In genomic region chr14:34063470-34064164, GRCh38 we compare ENCODE assay signal across 1 cellular context.
TF ChIP-seq lines count a peak whose summit lies in the region.

No MANE protein-coding gene starts in this region.

TF ChIP-seq in HepG2, 621 proteins besides CTCF, POLR2A, EP300 and RAD21 (continued from another document and continues in another):
- TF ChIP-seq HBP1 (CRISPR knock-in tag; IDR thresholded peaks at IDR 0.05; ENCODE audit: low read depth) (peak; percentile 85; the same call in 1 of the 2 replicates), ETV5 (CRISPR knock-in tag; IDR thresholded peaks at IDR 0.05; ENCODE audit: borderline replicate concordance) (peak; percentile 53; the same call in 1 of the 2 replicates), ZSCAN25 (CRISPR knock-in tag; IDR thresholded peaks at IDR 0.05) (peak; percentile 72), ZNF7 (CRISPR knock-in tag; IDR thresholded peaks at IDR 0.05) (0 out of 2 replicates have a peak, but pooled peaks have one; percentile 17), ZNF33A (CRISPR knock-in tag; IDR thresholded peaks at IDR 0.05; ENCODE audit: borderline replicate concordance) (peak; percentile 86; the same call in 1 of the 2 replicates), SUZ12 (IDR thresholded peaks at IDR 0.05; ENCODE audit: low read depth, low read length) (no peak), SIN3A (IDR thresholded peaks at IDR 0.05; ENCODE audit: borderline replicate concordance, low read depth, low read length) (no peak), ZMYM4 (CRISPR knock-in tag; IDR thresholded peaks at IDR 0.05) (no peak), RARA (CRISPR knock-in tag; IDR thresholded peaks at IDR 0.05) (peak; percentile 72), CHD2 (IDR thresholded peaks at IDR 0.05; ENCODE audit: low read depth, low read length) (no peak), SRY (CRISPR knock-in tag; IDR thresholded peaks at IDR 0.05) (no peak; the same call in 1 of the 2 replicates), ZNF430 (CRISPR knock-in tag; IDR thresholded peaks at IDR 0.05) (no peak; the same call in 1 of the 2 replicates), HNRNPLL (IDR thresholded peaks at IDR 0.05; ENCODE audit: low read depth, low read length, poor library complexity, severe bottlenecking) (no peak), TFE3 (CRISPR knock-in tag; IDR thresholded peaks at IDR 0.05) (peak; percentile 75; the same call in 1 of the 2 replicates), SOX6 (IDR thresholded peaks at IDR 0.05) (no peak), SOX6 (CRISPR knock-in tag; IDR thresholded peaks at IDR 0.05) (0 out of 2 replicates have a peak, but pooled peaks have one; percentile 3), KDM5B (CRISPR knock-in tag; IDR thresholded peaks at IDR 0.05; ENCODE audit: borderline replicate concordance) (peak; percentile 71; the same call in 1 of the 2 replicates), ZNF839 (CRISPR knock-in tag; IDR thresholded peaks at IDR 0.05; ENCODE audit: borderline replicate concordance) (0 out of 2 replicates have a peak, but pooled peaks have one; percentile 67), ZNF605 (CRISPR knock-in tag; IDR thresholded peaks at IDR 0.05) (peak; percentile 94), ELF3 (CRISPR knock-in tag; IDR thresholded peaks at IDR 0.05) (peak; percentile 92; the same call in 1 of the 2 replicates), MIXL1 (CRISPR knock-in tag; IDR thresholded peaks at IDR 0.05) (peak; percentile 85), FOSL1 (CRISPR knock-in tag; IDR thresholded peaks at IDR 0.05; ENCODE audit: borderline replicate concordance) (no peak), KMT2B (CRISPR knock-in tag; IDR thresholded peaks at IDR 0.05) (no peak; the same call in 1 of the 2 replicates), ZNF879 (CRISPR knock-in tag; IDR thresholded peaks at IDR 0.05) (no peak), NR2F2 (IDR thresholded peaks at IDR 0.05; ENCODE audit: borderline replicate concordance, low read depth) (no peak), ZNF747 (CRISPR knock-in tag; IDR thresholded peaks at IDR 0.05; ENCODE audit: borderline replicate concordance) (0 out of 2 replicates have a peak, but pooled peaks have one; percentile 65), ZNF280D (CRISPR knock-in tag; IDR thresholded peaks at IDR 0.05) (peak; percentile 84; the same call in 1 of the 2 replicates), TBX3 (IDR thresholded peaks at IDR 0.05; ENCODE audit: borderline replicate concordance) (peak; percentile 29; the same call in 1 of the 2 replicates), ZNF784 (CRISPR knock-in tag; IDR thresholded peaks at IDR 0.05; ENCODE audit: borderline replicate concordance) (peak; percentile 70; the same call in 1 of the 2 replicates), CBX1 (IDR thresholded peaks at IDR 0.05; ENCODE audit: low read depth) (peak; percentile 90), ZNF33B (CRISPR knock-in tag; IDR thresholded peaks at IDR 0.05) (no peak), CCDC6 (CRISPR knock-in tag; IDR thresholded peaks at IDR 0.05) (no peak)
- TF ChIP-seq, protein P1, sequence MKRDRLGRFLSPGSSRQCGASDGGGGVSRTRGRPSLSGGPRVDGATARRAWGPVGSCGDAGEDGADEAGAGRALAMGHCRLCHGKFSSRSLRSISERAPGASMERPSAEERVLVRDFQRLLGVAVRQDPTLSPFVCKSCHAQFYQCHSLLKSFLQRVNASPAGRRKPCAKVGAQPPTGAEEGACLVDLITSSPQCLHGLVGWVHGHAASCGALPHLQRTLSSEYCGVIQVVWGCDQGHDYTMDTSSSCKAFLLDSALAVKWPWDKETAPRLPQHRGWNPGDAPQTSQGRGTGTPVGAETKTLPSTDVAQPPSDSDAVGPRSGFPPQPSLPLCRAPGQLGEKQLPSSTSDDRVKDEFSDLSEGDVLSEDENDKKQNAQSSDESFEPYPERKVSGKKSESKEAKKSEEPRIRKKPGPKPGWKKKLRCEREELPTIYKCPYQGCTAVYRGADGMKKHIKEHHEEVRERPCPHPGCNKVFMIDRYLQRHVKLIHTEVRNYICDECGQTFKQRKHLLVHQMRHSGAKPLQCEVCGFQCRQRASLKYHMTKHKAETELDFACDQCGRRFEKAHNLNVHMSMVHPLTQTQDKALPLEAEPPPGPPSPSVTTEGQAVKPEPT (CRISPR knock-in tag; IDR thresholded peaks at IDR 0.05; ENCODE audit: low read depth), result no peak
- TF ChIP-seq, protein P2, sequence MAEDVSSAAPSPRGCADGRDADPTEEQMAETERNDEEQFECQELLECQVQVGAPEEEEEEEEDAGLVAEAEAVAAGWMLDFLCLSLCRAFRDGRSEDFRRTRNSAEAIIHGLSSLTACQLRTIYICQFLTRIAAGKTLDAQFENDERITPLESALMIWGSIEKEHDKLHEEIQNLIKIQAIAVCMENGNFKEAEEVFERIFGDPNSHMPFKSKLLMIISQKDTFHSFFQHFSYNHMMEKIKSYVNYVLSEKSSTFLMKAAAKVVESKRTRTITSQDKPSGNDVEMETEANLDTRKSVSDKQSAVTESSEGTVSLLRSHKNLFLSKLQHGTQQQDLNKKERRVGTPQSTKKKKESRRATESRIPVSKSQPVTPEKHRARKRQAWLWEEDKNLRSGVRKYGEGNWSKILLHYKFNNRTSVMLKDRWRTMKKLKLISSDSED (CRISPR knock-in tag; IDR thresholded peaks at IDR 0.05), result no peak
- TF ChIP-seq, protein P3, sequence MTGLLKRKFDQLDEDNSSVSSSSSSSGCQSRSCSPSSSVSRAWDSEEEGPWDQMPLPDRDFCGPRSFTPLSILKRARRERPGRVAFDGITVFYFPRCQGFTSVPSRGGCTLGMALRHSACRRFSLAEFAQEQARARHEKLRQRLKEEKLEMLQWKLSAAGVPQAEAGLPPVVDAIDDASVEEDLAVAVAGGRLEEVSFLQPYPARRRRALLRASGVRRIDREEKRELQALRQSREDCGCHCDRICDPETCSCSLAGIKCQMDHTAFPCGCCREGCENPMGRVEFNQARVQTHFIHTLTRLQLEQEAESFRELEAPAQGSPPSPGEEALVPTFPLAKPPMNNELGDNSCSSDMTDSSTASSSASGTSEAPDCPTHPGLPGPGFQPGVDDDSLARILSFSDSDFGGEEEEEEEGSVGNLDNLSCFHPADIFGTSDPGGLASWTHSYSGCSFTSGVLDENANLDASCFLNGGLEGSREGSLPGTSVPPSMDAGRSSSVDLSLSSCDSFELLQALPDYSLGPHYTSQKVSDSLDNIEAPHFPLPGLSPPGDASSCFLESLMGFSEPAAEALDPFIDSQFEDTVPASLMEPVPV (CRISPR knock-in tag; IDR thresholded peaks at IDR 0.05), result 0 out of 2 replicates have a peak, but pooled peaks have one; percentile 64
- TF ChIP-seq, protein P4, sequence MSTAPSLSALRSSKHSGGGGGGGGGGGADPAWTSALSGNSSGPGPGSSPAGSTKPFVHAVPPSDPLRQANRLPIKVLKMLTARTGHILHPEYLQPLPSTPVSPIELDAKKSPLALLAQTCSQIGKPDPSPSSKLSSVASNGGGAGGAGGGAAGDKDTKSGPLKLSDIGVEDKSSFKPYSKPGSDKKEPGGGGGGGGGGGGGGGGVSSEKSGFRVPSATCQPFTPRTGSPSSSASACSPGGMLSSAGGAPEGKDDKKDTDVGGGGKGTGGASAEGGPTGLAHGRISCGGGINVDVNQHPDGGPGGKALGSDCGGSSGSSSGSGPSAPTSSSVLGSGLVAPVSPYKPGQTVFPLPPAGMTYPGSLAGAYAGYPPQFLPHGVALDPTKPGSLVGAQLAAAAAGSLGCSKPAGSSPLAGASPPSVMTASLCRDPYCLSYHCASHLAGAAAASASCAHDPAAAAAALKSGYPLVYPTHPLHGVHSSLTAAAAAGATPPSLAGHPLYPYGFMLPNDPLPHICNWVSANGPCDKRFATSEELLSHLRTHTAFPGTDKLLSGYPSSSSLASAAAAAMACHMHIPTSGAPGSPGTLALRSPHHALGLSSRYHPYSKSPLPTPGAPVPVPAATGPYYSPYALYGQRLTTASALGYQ (CRISPR knock-in tag; IDR thresholded peaks at IDR 0.05), result peak; percentile 24; the same call in 1 of the 2 replicates
- TF ChIP-seq, protein P5, sequence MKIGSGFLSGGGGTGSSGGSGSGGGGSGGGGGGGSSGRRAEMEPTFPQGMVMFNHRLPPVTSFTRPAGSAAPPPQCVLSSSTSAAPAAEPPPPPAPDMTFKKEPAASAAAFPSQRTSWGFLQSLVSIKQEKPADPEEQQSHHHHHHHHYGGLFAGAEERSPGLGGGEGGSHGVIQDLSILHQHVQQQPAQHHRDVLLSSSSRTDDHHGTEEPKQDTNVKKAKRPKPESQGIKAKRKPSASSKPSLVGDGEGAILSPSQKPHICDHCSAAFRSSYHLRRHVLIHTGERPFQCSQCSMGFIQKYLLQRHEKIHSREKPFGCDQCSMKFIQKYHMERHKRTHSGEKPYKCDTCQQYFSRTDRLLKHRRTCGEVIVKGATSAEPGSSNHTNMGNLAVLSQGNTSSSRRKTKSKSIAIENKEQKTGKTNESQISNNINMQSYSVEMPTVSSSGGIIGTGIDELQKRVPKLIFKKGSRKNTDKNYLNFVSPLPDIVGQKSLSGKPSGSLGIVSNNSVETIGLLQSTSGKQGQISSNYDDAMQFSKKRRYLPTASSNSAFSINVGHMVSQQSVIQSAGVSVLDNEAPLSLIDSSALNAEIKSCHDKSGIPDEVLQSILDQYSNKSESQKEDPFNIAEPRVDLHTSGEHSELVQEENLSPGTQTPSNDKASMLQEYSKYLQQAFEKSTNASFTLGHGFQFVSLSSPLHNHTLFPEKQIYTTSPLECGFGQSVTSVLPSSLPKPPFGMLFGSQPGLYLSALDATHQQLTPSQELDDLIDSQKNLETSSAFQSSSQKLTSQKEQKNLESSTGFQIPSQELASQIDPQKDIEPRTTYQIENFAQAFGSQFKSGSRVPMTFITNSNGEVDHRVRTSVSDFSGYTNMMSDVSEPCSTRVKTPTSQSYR (CRISPR knock-in tag; IDR thresholded peaks at IDR 0.05; ENCODE audit: borderline replicate concordance), result peak; percentile 16; the same call in 1 of the 2 replicates
- TF ChIP-seq, protein P6, sequence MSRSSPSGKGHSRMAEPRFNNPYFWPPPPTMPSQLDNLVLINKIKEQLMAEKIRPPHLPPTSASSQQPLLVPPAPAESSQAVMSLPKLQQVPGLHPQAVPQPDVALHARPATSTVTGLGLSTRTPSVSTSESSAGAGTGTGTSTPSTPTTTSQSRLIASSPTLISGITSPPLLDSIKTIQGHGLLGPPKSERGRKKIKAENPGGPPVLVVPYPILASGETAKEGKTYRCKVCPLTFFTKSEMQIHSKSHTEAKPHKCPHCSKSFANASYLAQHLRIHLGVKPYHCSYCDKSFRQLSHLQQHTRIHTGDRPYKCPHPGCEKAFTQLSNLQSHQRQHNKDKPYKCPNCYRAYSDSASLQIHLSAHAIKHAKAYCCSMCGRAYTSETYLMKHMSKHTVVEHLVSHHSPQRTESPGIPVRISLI (CRISPR knock-in tag; IDR thresholded peaks at IDR 0.05; ENCODE audit: borderline replicate concordance), result no peak
